11 cellular contexts compared by ENCODE assay signal in the genomic region with DNA sequence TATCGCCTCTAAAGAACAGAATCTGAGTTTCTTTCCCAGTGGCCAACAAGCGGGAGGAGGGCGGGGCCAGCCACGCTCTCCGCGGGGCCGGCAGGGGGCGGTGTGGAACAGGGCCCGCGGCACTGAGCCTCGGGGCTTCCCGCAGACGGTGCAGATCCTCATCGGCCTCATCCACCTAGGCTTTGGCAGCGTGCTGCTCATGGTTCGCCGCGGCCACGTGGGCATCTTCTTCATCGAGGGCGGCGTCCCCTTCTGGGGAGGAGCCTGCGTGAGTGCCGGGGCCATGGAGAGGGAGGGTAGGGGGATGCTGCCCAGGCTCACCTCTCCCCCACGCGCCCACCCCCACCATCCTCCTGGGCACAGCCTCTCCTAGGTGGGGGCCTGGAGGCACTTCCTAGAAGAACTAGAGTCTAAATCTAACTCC. TPM values are rescaled to one million over a fixed set of nuclear protein-coding genes. Genes with fewer than 3 reads are reported as not detected.
DNase-seq lines count a peak whose midpoint lies in the region; ATAC-seq, FAIRE-seq and TF ChIP-seq lines count a peak whose summit lies in the region.
"Had no signal": no experiment of that assay in that cellular context is flagged by ENCODE, and none has a peak within 500 bp of the region (broad histone marks: within the 10 kb centered on the region; RNA-seq: fewer than 3 reads in every experiment).

No MANE protein-coding gene starts in this region.

- no peak overlapping the region for H3K27ac Mint-ChIP-seq in activated naive CD8-positive, alpha-beta T cell treated with anti-CD3 and anti-CD28 coated beads, Interleukin-2, amount 10 ng/mL, durations not matched to agents 7 days and 5 days

- H3K27ac ChIP-seq in A549 = no peak overlapping the region

- CTCF ChIA-PET in A549 (lab: Yijun Ruan, JAX) = interaction anchor here (8.1 kb wide), 1 partner anchor 10 kb away, joined by 129 read pairs; no protein-coding TSS in a partner anchor

- H3K4me2 ChIP-seq in A549 = peak overlapping the region; percentile 34; the same call in 2 of the 3 replicates

- no peak for TF ChIP-seq EP300 in A549 (IDR thresholded peaks at IDR 0.05)

- POLR2A ChIA-PET in A549 (lab: Yijun Ruan, JAX) = no interaction called here
- POLR2A ChIA-PET in activated naive CD8-positive, alpha-beta T cell treated with anti-CD3 and anti-CD28 coated beads, Interleukin-2, amount 10 ng/mL, durations not matched to agents 7 days and 5 days (lab: Charles Lee) = no interaction called here

- H3K9me3 Mint-ChIP-seq in activated naive CD8-positive, alpha-beta T cell treated with anti-CD3 and anti-CD28 coated beads, Interleukin-2, amount 10 ng/mL, durations not matched to agents 7 days and 5 days = no peaks in the 10 kb centered on the region

- no peaks in the 10 kb centered on the region for H3K4me1 Mint-ChIP-seq in activated naive CD8-positive, alpha-beta T cell treated with anti-CD3 and anti-CD28 coated beads, Interleukin-2, amount 10 ng/mL, durations not matched to agents 7 days and 5 days

- no peaks in the 10 kb centered on the region for H3K4me1 ChIP-seq in A549

- TF ChIP-seq POLR2A in A549 (IDR thresholded peaks at IDR 0.05; ENCODE audit: low read length) = no peak

- H3K4me3 Mint-ChIP-seq in activated naive CD8-positive, alpha-beta T cell treated with anti-CD3 and anti-CD28 coated beads, Interleukin-2, amount 10 ng/mL, durations not matched to agents 7 days and 5 days = no peak overlapping the region

- FAIRE-seq in A549 (lab: Jason Lieb, UNC) = no peak
- FAIRE-seq: G401.6 had no signal

- TF ChIP-seq CTCF in A549 (IDR thresholded peaks at IDR 0.05) = peak; percentile 35

- DNase-seq in A549 (ENCODE audit: low read depth in 1 of 2, low spot score in 1 of 2) = peak; percentile 21 to 33
- DNase-seq in ELF-1 (ENCODE audit: low read depth, low spot score) = peak; percentile 40
- DNase-seq in activated naive CD8-positive, alpha-beta T cell treated with anti-CD3 and anti-CD28 coated beads, Interleukin-2, amount 10 ng/mL, durations not matched to agents 7 days and 5 days = peak; percentile 49
- DNase-seq in left kidney (ENCODE audit: low read depth, low spot score) = peak; percentile 18
- DNase-seq in T-helper 1 cell = no peak
- no peak for DNase-seq in NCI-H345 (lab: John Stamatoyannopoulos, UW)
- DNase-seq: NCI-H187, occipital lobe had no signal

- H3K9me3 ChIP-seq in A549 = no peaks in the 10 kb centered on the region

- peaks cover 3% of the 10 kb centered on the region for H3K27me3 Mint-ChIP-seq in activated naive CD8-positive, alpha-beta T cell treated with anti-CD3 and anti-CD28 coated beads, Interleukin-2, amount 10 ng/mL, durations not matched to agents 7 days and 5 days

- TF ChIP-seq RAD21 in A549 (conservative IDR thresholded peaks at IDR 0.05 in 1 of 2, IDR thresholded peaks at IDR 0.05 in 1 of 2) = no peak

- 19% methylated on average over 13 of the region's 26 CpGs for WGBS in A549 (ENCODE audit: missing lambda C conversion rate)

- H3K36me3 Mint-ChIP-seq in activated naive CD8-positive, alpha-beta T cell treated with anti-CD3 and anti-CD28 coated beads, Interleukin-2, amount 10 ng/mL, durations not matched to agents 7 days and 5 days = no peaks in the 10 kb centered on the region

- ATAC-seq in A549 (peak; percentile 43 to 77; a peak in 3 of 6 replicates), GM19035 (IDR thresholded peaks at IDR 0.05; ENCODE audit: unreplicated experiment) (no peak), HG03460 (IDR thresholded peaks at IDR 0.05; ENCODE audit: unreplicated experiment) (no peak)
- ATAC-seq in activated naive CD8-positive, alpha-beta T cell treated with anti-CD3 and anti-CD28 coated beads, Interleukin-2, amount 10 ng/mL, durations not matched to agents 7 days and 5 days (ENCODE audit: low read depth) = peak; percentile 47

- no peak overlapping the region for H3K4me3 ChIP-seq in A549

TF ChIP-seq in A549, 52 proteins besides CTCF, POLR2A, EP300 and RAD21:
- TF ChIP-seq, protein P1, sequence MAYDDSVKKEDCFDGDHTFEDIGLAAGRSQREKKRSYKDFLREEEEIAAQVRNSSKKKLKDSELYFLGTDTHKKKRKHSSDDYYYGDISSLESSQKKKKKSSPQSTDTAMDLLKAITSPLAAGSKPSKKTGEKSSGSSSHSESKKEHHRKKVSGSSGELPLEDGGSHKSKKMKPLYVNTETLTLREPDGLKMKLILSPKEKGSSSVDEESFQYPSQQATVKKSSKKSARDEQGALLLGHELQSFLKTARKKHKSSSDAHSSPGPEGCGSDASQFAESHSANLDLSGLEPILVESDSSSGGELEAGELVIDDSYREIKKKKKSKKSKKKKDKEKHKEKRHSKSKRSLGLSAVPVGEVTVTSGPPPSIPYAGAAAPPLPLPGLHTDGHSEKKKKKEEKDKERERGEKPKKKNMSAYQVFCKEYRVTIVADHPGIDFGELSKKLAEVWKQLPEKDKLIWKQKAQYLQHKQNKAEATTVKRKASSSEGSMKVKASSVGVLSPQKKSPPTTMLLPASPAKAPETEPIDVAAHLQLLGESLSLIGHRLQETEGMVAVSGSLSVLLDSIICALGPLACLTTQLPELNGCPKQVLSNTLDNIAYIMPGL (CRISPR knock-in tag; IDR thresholded peaks at IDR 0.05; ENCODE audit: borderline replicate concordance) = no peak
- no peak for TF ChIP-seq KDM5A (IDR thresholded peaks at IDR 0.05)
- TF ChIP-seq, protein P2, sequence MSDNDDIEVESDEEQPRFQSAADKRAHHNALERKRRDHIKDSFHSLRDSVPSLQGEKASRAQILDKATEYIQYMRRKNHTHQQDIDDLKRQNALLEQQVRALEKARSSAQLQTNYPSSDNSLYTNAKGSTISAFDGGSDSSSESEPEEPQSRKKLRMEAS (IDR thresholded peaks at IDR 0.05) = 0 out of 2 replicates have a peak, but pooled peaks have one; percentile 17
TF ChIP-seq in A549: peak in this region for 1.

RNA-seq across cellular contexts. Expression of a gene that starts 10.7 kb away (rescaled TPM):
- polyA plus RNA-seq in A549 (2011; rRNA removed) = not detected in 2 replicates
- 0.03 TPM in 1 of 2 replicates, not detected in the other for polyA plus RNA-seq in A549 (2012; cell fraction: cytosol; rRNA removed)
- polyA plus RNA-seq in A549 (2012; cell fraction: nucleus; rRNA removed) = not detected in 2 replicates
- not detected in 3 replicates for polyA plus RNA-seq in A549 (2017; fragmentation: RNase III; extraction: RNeasy Plus Mini Kit Qiagen cat#74134 plus additional on column Dnase treatment)
- not detected in 2 replicates for polyA minus RNA-seq in A549 (2011; rRNA and poly(A)+ RNA removed)
- not detected for total RNA-seq in activated naive CD8-positive, alpha-beta T cell treated with anti-CD3 and anti-CD28 coated beads, Interleukin-2, amount 10 ng/mL, durations not matched to agents 7 days and 5 days
- total RNA-seq: occipital lobe had no signal

RNA-seq across cellular contexts. Expression of a gene that starts 17.7 kb away (rescaled TPM):
- polyA plus RNA-seq in A549 (2011; rRNA removed) = not detected in 2 replicates
- not detected in 2 replicates for polyA plus RNA-seq in A549 (2012; cell fraction: cytosol; rRNA removed)
- polyA plus RNA-seq in A549 (2012; cell fraction: nucleus; rRNA removed) = not detected in 2 replicates
- not detected in 3 replicates for polyA plus RNA-seq in A549 (2017; fragmentation: RNase III; extraction: RNeasy Plus Mini Kit Qiagen cat#74134 plus additional on column Dnase treatment)
- not detected in 2 replicates for polyA minus RNA-seq in A549 (2011; rRNA and poly(A)+ RNA removed)
- total RNA-seq in activated naive CD8-positive, alpha-beta T cell treated with anti-CD3 and anti-CD28 coated beads, Interleukin-2, amount 10 ng/mL, durations not matched to agents 7 days and 5 days = not detected
- total RNA-seq: occipital lobe had no signal

RNA-seq across cellular contexts. Expression of a gene that starts 42.9 kb away (rescaled TPM):
- polyA plus RNA-seq in A549 (2011; rRNA removed) (not detected in 2 replicates), A549 (2017; fragmentation: RNase III; extraction: RNeasy Plus Mini Kit Qiagen cat#74134 plus additional on column Dnase treatment) (not detected in 3 replicates)
- polyA plus RNA-seq in A549 (2012; cell fraction: cytosol; rRNA removed) = not detected in 2 replicates
- not detected in 2 replicates for polyA plus RNA-seq in A549 (2012; cell fraction: nucleus; rRNA removed)
- not detected in 2 replicates for polyA minus RNA-seq in A549 (2011; rRNA and poly(A)+ RNA removed)
- total RNA-seq in activated naive CD8-positive, alpha-beta T cell treated with anti-CD3 and anti-CD28 coated beads, Interleukin-2, amount 10 ng/mL, durations not matched to agents 7 days and 5 days = not detected
- total RNA-seq: occipital lobe had no signal

Comparison
In these comparisons a context has a peak if more than half of its experiments do, and no peak if none do; other contexts are left out.
1. ATAC-seq: peak in A549 (2 of 2) and activated naive CD8-positive, alpha-beta T cell treated with anti-CD3 and anti-CD28 coated beads, Interleukin-2, amount 10 ng/mL, durations not matched to agents 7 days and 5 days (single experiment); none in GM19035 (single experiment) and HG03460 (single experiment).
2. DNase-seq: peak in A549 (2 of 2), ELF-1 (single experiment), activated naive CD8-positive, alpha-beta T cell treated with anti-CD3 and anti-CD28 coated beads, Interleukin-2, amount 10 ng/mL, durations not matched to agents 7 days and 5 days (single experiment) and left kidney (single experiment); none in T-helper 1 cell (0 of 5) and NCI-H345 (single experiment).